ENCODE assay signal across 8 cellular contexts in the genomic region with DNA sequence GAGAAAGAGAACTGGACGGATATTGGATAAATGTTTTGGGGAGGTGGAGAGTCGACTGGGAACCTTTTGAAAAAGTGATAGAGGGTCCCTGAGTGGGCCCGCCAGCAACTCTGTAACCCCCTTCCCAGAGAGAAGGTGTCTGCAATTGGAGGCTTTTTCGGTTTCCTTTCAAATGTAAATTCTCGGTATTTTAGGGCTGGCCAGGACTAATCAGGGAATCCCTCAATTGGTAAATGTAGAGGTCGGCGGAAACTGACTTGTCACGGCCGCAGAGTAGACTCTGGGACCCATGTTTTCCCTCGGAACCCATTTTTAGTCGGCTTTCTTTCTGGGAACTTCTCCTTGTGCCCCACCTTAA. TPM values are rescaled to one million over a fixed set of nuclear protein-coding genes. Genes with fewer than 3 reads are reported as not detected.
A peak's percentile ranks its signal among the peaks of the same experiment; 100 is the strongest.
DNase-seq lines count a peak whose midpoint lies in the region; ATAC-seq and TF ChIP-seq lines count a peak whose summit lies in the region.

No MANE protein-coding gene starts in this region.

- no peak for ATAC-seq in HG03095 (IDR thresholded peaks at IDR 0.05; ENCODE audit: unreplicated experiment)
- ATAC-seq in HG03039 (IDR thresholded peaks at IDR 0.05; ENCODE audit: unreplicated experiment): no peak

- in situ Hi-C loops in HAP-1 (cut with MboI; ENCODE audit: low sequenced_read_pairs): no loop called here
- in situ Hi-C loops in astrocyte of the spinal cord (cut with HindIII; ENCODE audit: low sequenced_read_pairs): no loop called here

- WGBS in lower leg skin, 2 donors: 0 to 1% methylated on average over 11 of the region's 11 CpGs

- H3K4me1 ChIP-seq in HAP-1 (peaks cover 23% of the 10 kb centered on the region), uterus (no peaks in the 10 kb centered on the region)

- peak overlapping the region; percentile 26 to 57 for H3K27ac ChIP-seq in uterus

- H3K27me3 ChIP-seq in HAP-1 (ENCODE audit: low read depth): no peaks in the 10 kb centered on the region
- H3K27me3 ChIP-seq in uterus: no peaks in the 10 kb centered on the region

- intact Hi-C loops in lower leg skin (cut with DNase I; ENCODE audit: low total_unique reads) (no loop called here), uterus (cut with DNase I; ENCODE audit: low total_unique reads) (no loop called here)

- H3K4me3 ChIP-seq in AG10803 (ENCODE audit: low read length): peak overlapping the region; percentile 86
- peak overlapping the region; percentile 83 for H3K4me3 ChIP-seq in HAP-1
- H3K4me3 ChIP-seq in astrocyte of the spinal cord (ENCODE audit: low read depth, low read length): peak overlapping the region; percentile 95
- peak overlapping the region; percentile 61 for H3K4me3 ChIP-seq in lower leg skin (ENCODE audit: low read depth, poor library complexity, severe bottlenecking)
- peak overlapping the region; percentile 41 to 61 for H3K4me3 ChIP-seq in uterus

- DNase-seq in AG10803 (ENCODE audit: low read depth) (no peak), HAP-1 (ENCODE audit: low spot score in 2 of 2) (peak; percentile 30 to 40), astrocyte of the spinal cord (ENCODE audit: low read depth, low spot score) (peak; percentile 16), lower leg skin (ENCODE audit: low spot score in 2 of 2) (no peak), uterus (no peak), retina (no peak)

- H3K9me3 ChIP-seq in HAP-1 (no peaks in the 10 kb centered on the region), uterus (no peaks in the 10 kb centered on the region)

- TF ChIP-seq CTCF in AG10803 (conservative IDR thresholded peaks at IDR 0.05; ENCODE audit: low read length) (no peak), astrocyte of the spinal cord (IDR thresholded peaks at IDR 0.05; ENCODE audit: low read depth, low read length) (no peak), lower leg skin (IDR thresholded peaks at IDR 0.05) (no peak), uterus (IDR thresholded peaks at IDR 0.05) (no peak)

- peaks cover 51% of the 10 kb centered on the region for H3K36me3 ChIP-seq in HAP-1 (replicated peaks)
- no peaks in the 10 kb centered on the region for H3K36me3 ChIP-seq in uterus

- TF ChIP-seq POLR2A in lower leg skin (IDR thresholded peaks at IDR 0.05) (no peak), uterus (IDR thresholded peaks at IDR 0.05) (no peak)

RNA-seq across cellular contexts. Expression of a gene that starts 0.5 kb away (rescaled TPM):
- total RNA-seq in lower leg skin (10 to 100 TPM in 2 of 4 donors, 1 to 10 TPM in 2; 5.7 to 10.6 (median 8.5) TPM), uterus (10 to 100 TPM in 2 of 4 donors, 1 to 10 TPM in 1, under 1 TPM in 1; under 0.01 to 60.3 (median 10.2) TPM)

RNA-seq across cellular contexts. Expression of a gene that starts 21.9 kb away (rescaled TPM):
- total RNA-seq in lower leg skin (10 to 100 TPM in 1 of 4 donors, 1 to 10 TPM in 3; 5.4 to 10.5 (median 6.0) TPM), uterus (10 to 100 TPM in 1 of 4 donors, 1 to 10 TPM in 2, not detected in 1; 1.3 to 12.4 (median 5.3) TPM)

Comparison
In these comparisons a context has a peak if more than half of its experiments do, and no peak if none do; other contexts are left out.
1. DNase-seq: peak in HAP-1 (2 of 2) and astrocyte of the spinal cord (single experiment); none in AG10803 (single experiment), lower leg skin (0 of 2), uterus (0 of 2) and retina (single experiment).
2. Peak in every context shown above with its lines, with median percentiles within 50 percentile points of each other: H3K4me3 ChIP-seq.